8 cellular contexts compared by ENCODE assay signal in the genomic region with DNA sequence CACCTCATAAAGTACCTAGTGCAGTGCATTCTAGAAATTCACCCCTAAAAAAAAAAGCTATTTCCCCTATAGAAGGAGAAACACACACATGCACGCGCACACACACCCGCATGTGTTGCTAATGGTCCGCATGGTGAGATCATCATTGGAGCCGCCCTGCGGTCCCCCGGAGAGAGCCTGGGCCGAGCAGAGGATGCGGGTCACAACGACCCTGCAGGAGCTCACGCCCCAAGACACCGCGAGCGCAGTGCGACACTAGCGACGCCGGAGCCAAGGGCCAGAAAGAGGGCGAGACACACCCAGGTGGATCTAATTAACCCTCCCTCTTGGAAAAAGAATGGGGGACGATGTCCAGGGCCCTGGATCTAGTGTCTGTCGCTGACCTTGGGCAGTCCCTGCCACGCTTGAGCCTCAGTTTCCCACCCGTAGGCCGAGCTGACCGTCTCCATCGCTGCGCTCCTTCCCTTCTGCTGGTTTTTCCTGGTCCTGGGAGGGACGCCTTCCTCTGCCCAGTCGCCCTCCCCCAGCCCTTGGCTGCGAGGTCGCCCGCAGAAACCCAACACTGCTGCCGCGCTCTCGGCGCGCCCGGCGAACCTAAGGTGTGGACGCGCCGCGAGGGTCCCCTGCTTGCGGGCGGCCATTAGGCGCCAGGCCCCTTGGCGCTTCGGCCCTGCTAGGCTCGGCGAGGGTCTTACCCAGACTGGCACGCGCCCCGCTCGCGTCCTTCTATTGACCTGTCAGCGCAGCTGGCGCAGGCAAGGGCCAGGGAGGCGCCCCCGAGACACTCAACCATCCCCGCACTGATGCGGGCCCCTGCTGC. TPM values are rescaled to one million over a fixed set of nuclear protein-coding genes. Genes with fewer than 3 reads are reported as not detected.
DNase-seq lines count a peak whose midpoint lies in the region; ATAC-seq and TF ChIP-seq lines count a peak whose summit lies in the region.

No MANE protein-coding gene starts in this region.

- CTCF ChIA-PET in AG04449 (lab: Yijun Ruan, JAX): interaction anchor here (0.9 to 4.5 kb wide), 13 partner anchors 8 to 47 kb away, joined by 4 to 20 read pairs (median 6); a partner anchor contains a TSS

- peak in 1 of 2 donors; percentile 45 for TF ChIP-seq POLR2A in adrenal gland (IDR thresholded peaks at IDR 0.05)

- WGBS in adrenal gland, 4 donors: 1 to 3% (median 1%) methylated on average over 14 to 61 of the region's 61 CpGs

- no peaks in the 10 kb centered on the region for H3K36me3 ChIP-seq in adrenal gland (replicated peaks in 1 of 2)

- peak overlapping the region; percentile 71 for H3K4me3 ChIP-seq in AG04449 (ENCODE audit: low read depth, low read length)
- peak overlapping the region; percentile 49 to 74 (median 60) for H3K4me3 ChIP-seq in adrenal gland

- intact Hi-C loops in adrenal gland (cut with DNase I) (no loop called here), sciatic nerve (cut with DNase I) (no loop called here)

- DNase-seq in AG04449 (ENCODE audit: low read depth, low spot score) (no peak), M059J (ENCODE audit: low read depth) (peak; percentile 49), adrenal gland (peak; percentile 32 to 70 (median 42)), hepatic stellate cell (ENCODE audit: low spot score) (peak; percentile 37), sciatic nerve (ENCODE audit: low spot score) (no peak), NCI-H2029 treated with DMSO at 0.1 percent for 48 hours (lab: John Stamatoyannopoulos, UW) (no peak)

- H3K27ac ChIP-seq in adrenal gland: peak overlapping the region; percentile 4 to 91 (median 87)

- ATAC-seq in sciatic nerve (peak; percentile 57), HG02642 (IDR thresholded peaks at IDR 0.05; ENCODE audit: poor library complexity, unreplicated experiment) (no peak), GM21619 (IDR thresholded peaks at IDR 0.05; ENCODE audit: unreplicated experiment) (no peak)

- TF ChIP-seq CTCF in AG04449 (IDR thresholded peaks at IDR 0.05; ENCODE audit: insufficient read depth, low read length, missing control alignments) (no peak), adrenal gland (IDR thresholded peaks at IDR 0.05) (no peak)

- no peaks in the 10 kb centered on the region for H3K27me3 ChIP-seq in adrenal gland

- H3K4me1 ChIP-seq in adrenal gland (replicated peaks in 1 of 2): peaks cover 7 to 26% of the 10 kb centered on the region in 2 donors

- peaks cover 0 to 3% (median 0%) of the 10 kb centered on the region in 3 donors for H3K9me3 ChIP-seq in adrenal gland (replicated peaks in 1 of 3)

- POLR2A ChIA-PET in AG04449 (lab: Yijun Ruan, JAX): interaction anchor here (0.8 to 1.8 kb wide), 3 partner anchors 9 to 47 kb away, joined by 4 to 6 read pairs (median 5); a partner anchor contains a TSS

RNA-seq across cellular contexts. Expression of a gene that starts 47.6 kb away (rescaled TPM):
- total RNA-seq in M059J (2014; rRNA removed; shearing (Covaris generic)): 24.9 and 35.0 TPM in 2 replicates
- total RNA-seq in adrenal gland (10 to 100 TPM; 19.8 to 46.8 (median 27.8) TPM), sciatic nerve (59.2 TPM)
- polyA plus RNA-seq in adrenal gland: 10 to 100 TPM; 13.5 to 43.3 (median 17.7) TPM

RNA-seq across cellular contexts. Expression of a gene that starts 50.5 kb away (rescaled TPM):
- total RNA-seq in M059J (2014; rRNA removed; shearing (Covaris generic)): not detected in 2 replicates
- total RNA-seq in adrenal gland (1 to 10 TPM in 6 of 8 donors, under 1 TPM in 2; 0.74 to 4.8 (median 2.0) TPM), sciatic nerve (not detected)
- 1 to 10 TPM; 2.1 to 6.3 (median 4.5) TPM for polyA plus RNA-seq in adrenal gland

Comparison
In these comparisons a context has a peak if more than half of its experiments do, and no peak if none do; other contexts are left out.
1. DNase-seq: peak in M059J (single experiment), adrenal gland (7 of 7) and hepatic stellate cell (single experiment); none in AG04449 (single experiment), sciatic nerve (single experiment) and NCI-H2029 treated with DMSO at 0.1 percent for 48 hours (single experiment).